In genomic region chr10:45495438-45496152, GRCh38 we compare ENCODE assay signal across 14 cellular contexts.
DNase-seq lines count a peak whose midpoint lies in the region; ATAC-seq and TF ChIP-seq lines count a peak whose summit lies in the region.
"Had no signal": no experiment of that assay in that cellular context is flagged by ENCODE, and none has a peak within 500 bp of the region (broad histone marks: within the 10 kb centered on the region; RNA-seq: fewer than 3 reads in every experiment).

No MANE protein-coding gene starts in this region.

- no peak overlapping the region for H3K27ac Mint-ChIP-seq in activated T-helper 17 cell treated with anti-CD3 and anti-CD28 coated beads, Interleukin-2, amount 50 U/mL, for 72 hours
- H3K27ac Mint-ChIP-seq in type B pancreatic cell (no peak overlapping the region), progenitor cell of endocrine pancreas (no peak overlapping the region)

- H3K4me3 Mint-ChIP-seq in activated T-helper 17 cell treated with anti-CD3 and anti-CD28 coated beads, Interleukin-2, amount 50 U/mL, for 72 hours: peak overlapping the region; percentile 12
- H3K4me3 Mint-ChIP-seq in type B pancreatic cell: no peak overlapping the region
- no peak overlapping the region for H3K4me3 Mint-ChIP-seq in progenitor cell of endocrine pancreas (ENCODE audit: low read depth)

- H3K36me3 Mint-ChIP-seq in activated T-helper 17 cell treated with anti-CD3 and anti-CD28 coated beads, Interleukin-2, amount 50 U/mL, for 72 hours (ENCODE audit: low read depth): no peaks in the 10 kb centered on the region
- H3K36me3 Mint-ChIP-seq in type B pancreatic cell (peaks cover 3% of the 10 kb centered on the region), progenitor cell of endocrine pancreas (ENCODE audit: insufficient read depth) (peaks cover 5% of the 10 kb centered on the region)

- peaks cover 11% of the 10 kb centered on the region for H3K9me3 Mint-ChIP-seq in activated T-helper 17 cell treated with anti-CD3 and anti-CD28 coated beads, Interleukin-2, amount 50 U/mL, for 72 hours
- peaks cover 7% of the 10 kb centered on the region for H3K9me3 Mint-ChIP-seq in type B pancreatic cell
- H3K9me3 Mint-ChIP-seq in progenitor cell of endocrine pancreas (ENCODE audit: low read depth): peaks cover 15% of the 10 kb centered on the region

- DNase-seq in EH (ENCODE audit: low read depth): peak; percentile 18
- DNase-seq in LoVo (ENCODE audit: low spot score): peak; percentile 3
- DNase-seq in kidney glomerular epithelial cell (lab: John Stamatoyannopoulos, UW): peak; percentile 25
- DNase-seq in type B pancreatic cell (ENCODE audit: extremely low spot score, unreplicated experiment): no peak
- DNase-seq in progenitor cell of endocrine pancreas (ENCODE audit: low spot score, unreplicated experiment): no peak
- no peak for DNase-seq in omental fat pad (ENCODE audit: low spot score)
- DNase-seq: C1 segment of cervical spinal cord; NCI-H1092 treated with DMSO at 0.1 percent for 48 hours; NCI-H345; stimulated activated CD4-positive, alpha-beta T cell treated with anti-CD3 and anti-CD28 coated beads, Interleukin-4, amount 100 ng/mL, for 4 hours; stimulated activated naive CD4-positive, alpha-beta T cell treated with Interleukin-2 at 50 U/mL for 16 hours had no signal

- H3K27me3 Mint-ChIP-seq in activated T-helper 17 cell treated with anti-CD3 and anti-CD28 coated beads, Interleukin-2, amount 50 U/mL, for 72 hours: no peaks in the 10 kb centered on the region
- no peaks in the 10 kb centered on the region for H3K27me3 Mint-ChIP-seq in type B pancreatic cell
- no peaks in the 10 kb centered on the region for H3K27me3 Mint-ChIP-seq in progenitor cell of endocrine pancreas

- ATAC-seq in activated T-helper 17 cell treated with anti-CD3 and anti-CD28 coated beads, Interleukin-2, amount 50 U/mL, for 72 hours (replicated peaks): peak; percentile 42
- no peak for ATAC-seq in omental fat pad (ENCODE audit: low FRiP score)
- ATAC-seq: activated naive CD4-positive, alpha-beta T cell treated with anti-CD3 and anti-CD28 coated beads, Interleukin-2, amount 50 U/mL, for 72 hours; Panc1 had no signal

- TF ChIP-seq CTCF in type B pancreatic cell (conservative IDR thresholded peaks at IDR 0.05): no peak
- TF ChIP-seq CTCF in progenitor cell of endocrine pancreas (IDR thresholded peaks at IDR 0.05; ENCODE audit: unreplicated experiment): no peak
- no peak for TF ChIP-seq CTCF in omental fat pad (IDR thresholded peaks at IDR 0.05)

- H3K4me1 Mint-ChIP-seq in activated T-helper 17 cell treated with anti-CD3 and anti-CD28 coated beads, Interleukin-2, amount 50 U/mL, for 72 hours: peaks cover 5% of the 10 kb centered on the region
- H3K4me1 Mint-ChIP-seq in type B pancreatic cell (ENCODE audit: unreplicated experiment) (no peaks in the 10 kb centered on the region), progenitor cell of endocrine pancreas (ENCODE audit: low read depth) (peaks cover 5% of the 10 kb centered on the region)

Comparison
In these comparisons a context has a peak if more than half of its experiments do, and no peak if none do; other contexts are left out.
1. DNase-seq: peak in EH (single experiment), LoVo (single experiment) and kidney glomerular epithelial cell (single experiment); none in type B pancreatic cell (single experiment), progenitor cell of endocrine pancreas (single experiment) and omental fat pad (single experiment).